ENCODE assay signal across 9 cellular contexts in the genomic region with DNA sequence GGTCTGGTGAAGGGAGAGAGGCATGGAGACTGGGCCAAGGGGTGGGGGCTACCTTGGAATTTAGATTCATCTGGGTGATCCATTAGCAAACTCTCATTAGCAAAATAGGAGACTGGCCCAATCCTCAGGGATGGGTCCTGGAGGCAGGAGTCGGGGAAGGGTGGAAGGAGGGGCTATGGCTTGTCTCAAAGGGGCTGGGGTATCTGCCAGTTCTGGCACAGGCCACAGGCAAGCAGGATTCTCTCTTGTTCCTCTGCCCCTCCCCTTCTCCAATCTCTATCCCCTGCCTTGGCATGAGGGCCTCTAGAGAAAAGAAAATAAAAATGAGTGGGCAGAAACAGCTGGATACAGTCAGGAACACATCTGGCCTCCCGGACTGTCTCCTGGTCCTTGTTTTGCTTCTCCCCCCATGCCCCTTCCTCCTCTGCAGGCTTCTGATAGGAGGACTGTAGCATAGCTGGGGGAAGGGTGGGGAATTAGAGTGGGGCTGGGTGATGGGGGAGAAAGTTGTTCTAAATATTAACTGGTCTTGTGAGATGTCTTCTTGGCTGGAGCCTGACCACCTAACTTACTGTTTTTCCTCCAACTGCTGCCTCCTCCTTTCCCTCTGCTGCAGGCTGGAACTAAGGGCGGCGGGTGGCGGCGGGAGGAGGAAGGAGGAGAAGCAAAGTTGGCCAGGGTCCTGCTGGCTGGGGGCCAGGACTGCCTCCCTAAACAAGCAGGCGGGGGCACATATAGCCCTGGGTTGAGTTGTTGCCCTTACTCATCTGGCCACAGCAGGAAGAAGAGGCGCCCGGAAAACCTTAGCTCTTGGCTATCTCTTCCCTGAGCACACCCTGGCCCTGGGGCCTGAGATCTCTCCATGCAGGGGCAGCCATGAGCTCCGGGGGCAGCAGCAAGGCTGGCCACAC. TPM values are rescaled to one million over a fixed set of nuclear protein-coding genes. Genes with fewer than 3 reads are reported as not detected.
A peak's percentile ranks its signal among the peaks of the same experiment; 100 is the strongest.
DNase-seq lines count a peak whose midpoint lies in the region; ATAC-seq, FAIRE-seq and TF ChIP-seq lines count a peak whose summit lies in the region.
"Had no signal": no experiment of that assay in that cellular context is flagged by ENCODE, and none has a peak within 500 bp of the region (broad histone marks: within the 10 kb centered on the region; RNA-seq: fewer than 3 reads in every experiment).

No MANE protein-coding gene starts in this region.

- WGBS in A549 (ENCODE audit: missing lambda C conversion rate), result 49% methylated on average over 8 of the region's 10 CpGs
- WGBS in lung, 2 donors, result 16 to 24% methylated on average over 4 to 10 of the region's 10 CpGs

- H3K27ac ChIP-seq in A549, result 0 out of 6 replicates have a peak overlapping the region, but pooled peaks of 1 of the 2 experiments have one; percentile 32
- H3K27ac ChIP-seq in caudate nucleus (ENCODE audit: low read depth, low read length), result no peak overlapping the region
- peak overlapping the region in 1 of 2 donors; percentile 44 for H3K27ac ChIP-seq in lung (ENCODE audit: low read depth in 1 of 2, low read length in 1 of 2)

- H3K9me3 ChIP-seq in A549, result no peaks in the 10 kb centered on the region
- H3K9me3 ChIP-seq in lung (ENCODE audit: control insufficient read depth in 2 of 2, insufficient read depth in 1 of 2, low read length in 1 of 2), result peaks cover 0 to 3% of the 10 kb centered on the region in 2 donors

- TF ChIP-seq CTCF in A549 (IDR thresholded peaks at IDR 0.05) (no peak), lung (IDR thresholded peaks at IDR 0.05; ENCODE audit: control extremely low read depth, extremely low read depth) (no peak)

- ATAC-seq in A549 (peak; percentile 76 to 81), lung (ENCODE audit: insufficient read depth, low FRiP score) (peak; percentile 48), GM21360 (IDR thresholded peaks at IDR 0.05; ENCODE audit: unreplicated experiment) (no peak)

- H3K27me3 ChIP-seq in lung (ENCODE audit: control insufficient read depth, insufficient read depth), result no peaks in the 10 kb centered on the region

- no peaks in the 10 kb centered on the region for H3K4me1 ChIP-seq in A549
- peaks cover 0 to 10% of the 10 kb centered on the region in 2 donors for H3K4me1 ChIP-seq in lung (ENCODE audit: control insufficient read depth in 2 of 2, insufficient read depth in 2 of 2, low read length in 2 of 2)

- POLR2A ChIA-PET in A549 (lab: Yijun Ruan, JAX), result no interaction called here

- DNase-seq in A549 (ENCODE audit: low read depth in 1 of 2, low spot score in 1 of 2), result peak in 1 of 2 experiments; percentile 8
- peak; percentile 30 for DNase-seq in LoVo (ENCODE audit: low spot score)
- DNase-seq in caudate nucleus (lab: John Stamatoyannopoulos, UW), result peak in 40 of 61 donors; percentile 0 to 44 (median 3)
- peak; percentile 73 for DNase-seq in lung (ENCODE audit: low spot score)
- no peak for DNase-seq in activated CD8-positive, alpha-beta memory T cell treated with anti-CD3 and anti-CD28 coated beads for 24 hours
- DNase-seq in NCI-H2196 treated with DMSO at 0.1 percent for 48 hours (lab: John Stamatoyannopoulos, UW; ENCODE audit: unreplicated experiment), result no peak
- DNase-seq in G401 (ENCODE audit: low spot score), result no peak
- DNase-seq: naive B cell had no signal

- no peak for TF ChIP-seq RAD21 in A549 (conservative IDR thresholded peaks at IDR 0.05 in 1 of 2, IDR thresholded peaks at IDR 0.05 in 1 of 2)

- no peak for TF ChIP-seq EP300 in A549 (IDR thresholded peaks at IDR 0.05)

- H3K4me2 ChIP-seq in A549, result peak overlapping the region; percentile 33; the same call in 2 of the 3 replicates

- no peak for FAIRE-seq in A549 (lab: Jason Lieb, UNC)

- CTCF ChIA-PET in A549 (lab: Yijun Ruan, JAX), result interaction anchor here (1.1 to 1.8 kb wide), 2 partner anchors 116 to 398 kb away, joined by 3 to 4 read pairs; no protein-coding TSS in a partner anchor

- TF ChIP-seq POLR2A in A549 (IDR thresholded peaks at IDR 0.05; ENCODE audit: low read length), result no peak

- H3K4me3 ChIP-seq in A549, result no peak overlapping the region
- no peak overlapping the region for H3K4me3 ChIP-seq in lung

- H3K36me3 ChIP-seq in lung (ENCODE audit: control insufficient read depth in 2 of 2, insufficient read depth in 2 of 2, low read length in 2 of 2), result no peaks in the 10 kb centered on the region

- in situ Hi-C loops in G401 (cut with HindIII; ENCODE audit: low sequenced_read_pairs), result no loop called here

TF ChIP-seq in A549, 52 proteins besides CTCF, POLR2A, EP300 and RAD21:
- TF ChIP-seq CBX8 (IDR thresholded peaks at IDR 0.05), result no peak
- no peak for TF ChIP-seq HOXB5 (CRISPR knock-in tag; IDR thresholded peaks at IDR 0.05)
- TF ChIP-seq GATA3 (IDR thresholded peaks at IDR 0.05; ENCODE audit: borderline replicate concordance), result no peak
- no peak for TF ChIP-seq HOXA7 (CRISPR knock-in tag; IDR thresholded peaks at IDR 0.05)
- TF ChIP-seq MAZ (IDR thresholded peaks at IDR 0.05; ENCODE audit: borderline replicate concordance, low read depth, low read length), result no peak
- no peak for TF ChIP-seq CHD2 (IDR thresholded peaks at IDR 0.05; ENCODE audit: low read length, partially characterized antibody)
- TF ChIP-seq, protein P1, sequence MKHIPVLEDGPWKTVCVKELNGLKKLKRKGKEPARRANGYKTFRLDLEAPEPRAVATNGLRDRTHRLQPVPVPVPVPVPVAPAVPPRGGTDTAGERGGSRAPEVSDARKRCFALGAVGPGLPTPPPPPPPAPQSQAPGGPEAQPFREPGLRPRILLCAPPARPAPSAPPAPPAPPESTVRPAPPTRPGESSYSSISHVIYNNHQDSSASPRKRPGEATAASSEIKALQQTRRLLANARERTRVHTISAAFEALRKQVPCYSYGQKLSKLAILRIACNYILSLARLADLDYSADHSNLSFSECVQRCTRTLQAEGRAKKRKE (CRISPR knock-in tag; IDR thresholded peaks at IDR 0.05; ENCODE audit: low read depth), result no peak
- TF ChIP-seq, protein P2, sequence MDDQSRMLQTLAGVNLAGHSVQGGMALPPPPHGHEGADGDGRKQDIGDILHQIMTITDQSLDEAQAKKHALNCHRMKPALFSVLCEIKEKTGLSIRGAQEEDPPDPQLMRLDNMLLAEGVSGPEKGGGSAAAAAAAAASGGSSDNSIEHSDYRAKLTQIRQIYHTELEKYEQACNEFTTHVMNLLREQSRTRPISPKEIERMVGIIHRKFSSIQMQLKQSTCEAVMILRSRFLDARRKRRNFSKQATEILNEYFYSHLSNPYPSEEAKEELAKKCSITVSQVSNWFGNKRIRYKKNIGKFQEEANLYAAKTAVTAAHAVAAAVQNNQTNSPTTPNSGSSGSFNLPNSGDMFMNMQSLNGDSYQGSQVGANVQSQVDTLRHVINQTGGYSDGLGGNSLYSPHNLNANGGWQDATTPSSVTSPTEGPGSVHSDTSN (IDR thresholded peaks at IDR 0.05), result no peak
- TF ChIP-seq TP53 (CRISPR knock-in tag; IDR thresholded peaks at IDR 0.05), result no peak
- TF ChIP-seq, protein P3, sequence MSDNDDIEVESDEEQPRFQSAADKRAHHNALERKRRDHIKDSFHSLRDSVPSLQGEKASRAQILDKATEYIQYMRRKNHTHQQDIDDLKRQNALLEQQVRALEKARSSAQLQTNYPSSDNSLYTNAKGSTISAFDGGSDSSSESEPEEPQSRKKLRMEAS (IDR thresholded peaks at IDR 0.05), result no peak
- TF ChIP-seq ZSCAN20 (CRISPR knock-in tag; IDR thresholded peaks at IDR 0.05), result no peak

RNA-seq across cellular contexts. Expression of a gene that starts 53.3 kb away (rescaled TPM):
- 59.3 and 67.7 TPM in 2 replicates for polyA plus RNA-seq in A549 (2011; rRNA removed)
- polyA plus RNA-seq in A549 (2012; cell fraction: cytosol; rRNA removed), result 86.7 and 92.7 TPM in 2 replicates
- 80.3 and 82.4 TPM in 2 replicates for polyA plus RNA-seq in A549 (2012; cell fraction: nucleus; rRNA removed)
- 70.9 to 75.8 TPM (median 72.0 TPM) in 3 replicates for polyA plus RNA-seq in A549 (2017; fragmentation: RNase III; extraction: RNeasy Plus Mini Kit Qiagen cat#74134 plus additional on column Dnase treatment)
- 36.7 and 54.7 TPM in 2 replicates for polyA minus RNA-seq in A549 (2011; rRNA and poly(A)+ RNA removed)
- total RNA-seq in lung, result 10 to 100 TPM; 15.5 to 27.0 TPM
- polyA plus RNA-seq in lung, result 10 to 100 TPM; 22.6 to 23.6 TPM
- 24.6 and 40.5 TPM in 2 replicates for total RNA-seq in G401 (2014; rRNA removed; shearing (Covaris generic))

Comparison
In these comparisons a context has a peak if more than half of its experiments do, and no peak if none do; other contexts are left out.
1. DNase-seq: peak in LoVo (single experiment), caudate nucleus (40 of 61) and lung (single experiment); none in activated CD8-positive, alpha-beta memory T cell treated with anti-CD3 and anti-CD28 coated beads for 24 hours (single experiment), NCI-H2196 treated with DMSO at 0.1 percent for 48 hours (single experiment) and G401 (single experiment).